In the genomic region with DNA sequence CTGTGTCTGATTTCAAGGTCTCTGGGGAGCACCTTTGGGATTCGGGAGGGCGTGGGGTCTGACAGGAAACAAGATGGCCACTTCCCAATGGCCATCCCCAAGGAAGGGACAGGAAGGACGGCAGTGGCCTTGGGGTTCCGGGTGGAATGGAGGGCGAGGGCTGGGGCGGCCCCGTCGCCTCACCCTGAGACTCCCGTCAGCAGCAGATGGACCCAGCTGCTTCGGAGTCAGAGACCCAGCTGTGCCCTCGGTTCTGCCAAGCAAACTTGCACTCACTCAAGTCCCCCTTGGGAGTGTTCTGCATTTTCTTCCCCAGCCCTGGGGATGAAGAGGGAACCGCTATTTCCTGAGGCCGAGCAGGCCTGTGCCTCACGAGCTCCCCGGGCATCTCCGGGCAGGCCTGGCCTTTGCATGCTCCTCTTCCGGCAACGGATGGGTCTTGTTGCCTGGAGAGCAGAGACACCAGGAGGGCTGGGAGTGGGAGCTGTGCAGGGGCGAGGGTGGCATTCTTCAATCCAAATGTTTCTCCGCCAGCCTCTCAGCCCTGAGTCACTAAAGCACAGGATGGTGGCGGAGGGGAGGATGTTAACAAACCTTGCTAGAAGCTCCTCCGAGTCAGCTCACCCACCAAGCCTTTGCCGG, we compare ENCODE assay signal across 26 cellular contexts. TPM values are rescaled to one million over a fixed set of nuclear protein-coding genes. Genes with fewer than 3 reads are reported as not detected.
"Had no signal": no experiment of that assay in that cellular context is flagged by ENCODE, and none has a peak within 500 bp of the region (broad histone marks: within the 10 kb centered on the region; RNA-seq: fewer than 3 reads in every experiment).

No MANE protein-coding gene starts in this region.

- ATAC-seq: activated CD4-positive, CD25-positive, alpha-beta regulatory T cell treated with anti-CD3 and anti-CD28 coated beads, Interleukin-2, amount 50 U/mL, for 24 hours; activated CD8-positive, alpha-beta T cell treated with anti-CD3 and anti-CD28 coated beads for 36 hours; body of pancreas; foreskin keratinocyte; left ventricle myocardium superior had no signal

- H3K9me3 Mint-ChIP-seq: activated CD4-positive, alpha-beta T cell treated with anti-CD3 and anti-CD28 coated beads, Interleukin-2, amount 10 ng/mL, durations not matched to agents 24 days and 14 days; activated CD8-positive, alpha-beta T cell treated with anti-CD3 and anti-CD28 coated beads for 36 hours; activated naive CD4-positive, alpha-beta T cell treated with anti-CD3 and anti-CD28 coated beads, Interleukin-2, amount 50 U/mL, for 24 hours; dendritic cell treated with granulocyte-macrophage colony-stimulating factor and Interleukin-4, amounts not matched to agents 40 ng/mL and 50 ng/mL, for 4 days had no signal

- H3K79me2 ChIP-seq: parathyroid adenoma had no signal

- H3K4me1 ChIP-seq: foreskin keratinocyte, parathyroid adenoma had no signal

- H3K9me3 ChIP-seq: body of pancreas, sigmoid colon, thoracic aorta had no signal

- H3K36me3 Mint-ChIP-seq: activated naive CD4-positive, alpha-beta T cell treated with anti-CD3 and anti-CD28 coated beads, Interleukin-2, amount 50 U/mL, for 24 hours had no signal

- H3K4me2 ChIP-seq: smooth muscle cell had no signal

- H3K36me3 ChIP-seq: cardiac muscle cell, sigmoid colon, thoracic aorta, upper lobe of left lung had no signal

- H3K27me3 ChIP-seq: body of pancreas had no signal

- H3K27ac Mint-ChIP-seq: activated CD4-positive, alpha-beta T cell treated with anti-CD3 and anti-CD28 coated beads, Interleukin-2, amount 10 ng/mL, durations not matched to agents 24 days and 14 days; activated CD8-positive, alpha-beta T cell treated with anti-CD3 and anti-CD28 coated beads for 36 hours; activated naive CD4-positive, alpha-beta T cell treated with anti-CD3 and anti-CD28 coated beads, Interleukin-2, amount 50 U/mL, for 24 hours; dendritic cell treated with granulocyte-macrophage colony-stimulating factor and Interleukin-4, amounts not matched to agents 40 ng/mL and 50 ng/mL, for 4 days; nephron progenitor cell had no signal

- H2AFZ ChIP-seq: parathyroid adenoma had no signal

- H3K4me3 ChIP-seq: body of pancreas, cardiac muscle cell, sigmoid colon, smooth muscle cell, thoracic aorta, upper lobe of left lung had no signal

- H3K27ac ChIP-seq: body of pancreas, cardiac muscle cell, foreskin keratinocyte, parathyroid adenoma, sigmoid colon, thoracic aorta, upper lobe of left lung, VCaP had no signal

- H3K4me3 Mint-ChIP-seq: activated CD4-positive, alpha-beta T cell treated with anti-CD3 and anti-CD28 coated beads, Interleukin-2, amount 10 ng/mL, durations not matched to agents 24 days and 14 days; activated CD8-positive, alpha-beta T cell treated with anti-CD3 and anti-CD28 coated beads for 36 hours; activated naive CD4-positive, alpha-beta T cell treated with anti-CD3 and anti-CD28 coated beads, Interleukin-2, amount 50 U/mL, for 24 hours; dendritic cell treated with granulocyte-macrophage colony-stimulating factor and Interleukin-4, amounts not matched to agents 40 ng/mL and 50 ng/mL, for 4 days; nephron progenitor cell had no signal

- DNase-seq: activated CD4-positive, alpha-beta T cell treated with anti-CD3 and anti-CD28 coated beads, Interleukin-2, amount 10 ng/mL, durations not matched to agents 24 days and 14 days; activated CD8-positive, alpha-beta T cell treated with anti-CD3 and anti-CD28 coated beads for 36 hours; activated gamma-delta T cell treated with Interleukin-2 at 50 U/mL for 16 hours; activated T-cell treated with anti-CD3 and anti-CD28 coated beads, Interleukin-2, amount 50 U/mL, for 1 hour; body of pancreas; effector CD4-positive, alpha-beta T cell; foreskin keratinocyte; hippocampal formation; left ventricle myocardium superior; mammary epithelial cell; midbrain; nephron progenitor cell; sigmoid colon; stimulated activated CD4-positive, alpha-beta T cell treated with anti-CD3 and anti-CD28 coated beads, Interleukin-4, amount 100 ng/mL, for 1 hour; stimulated activated naive CD4-positive, alpha-beta T cell; upper lobe of left lung had no signal

RNA-seq across cellular contexts. Expression of gene DUSP9, which starts 6.8 kb away (rescaled TPM):
- total RNA-seq: body of pancreas; sigmoid colon; T-helper 2 cell treated with Interferon-gamma antibody and Interleukin-4, amounts not matched to agents 100 ng/mL and 5 ng/mL, for 36 hours; thoracic aorta had no signal

RNA-seq across cellular contexts. Expression of gene PNCK, which starts 33.4 kb away (rescaled TPM):
- total RNA-seq: body of pancreas; foreskin keratinocyte; glomerular endothelial cell; T-helper 2 cell treated with Interferon-gamma antibody and Interleukin-4, amounts not matched to agents 100 ng/mL and 5 ng/mL, for 36 hours had no signal
